Comparison of ENCODE assay signal across 17 cellular contexts in genomic region chr6:33975631-33976424, GRCh38.
DNase-seq lines count a peak whose midpoint lies in the region; ATAC-seq and TF ChIP-seq lines count a peak whose summit lies in the region.
"Had no signal": no experiment of that assay in that cellular context is flagged by ENCODE, and none has a peak within 500 bp of the region (broad histone marks: within the 10 kb centered on the region; RNA-seq: fewer than 3 reads in every experiment).

No MANE protein-coding gene starts in this region.

- intact Hi-C loops in stomach (cut with DNase I; ENCODE audit: low total_unique reads) = no loop called here
- intact Hi-C loops in PC-9 (cut with micrococcal nuclease; ENCODE audit: unreplicated experiment) = no loop called here

- in situ Hi-C loops in GM23248 (cut with MboI) = no loop called here

- no peak overlapping the region for H3K9ac ChIP-seq in GM23248

- peak; percentile 32 for DNase-seq in activated T-cell treated with anti-CD3 and anti-CD28 coated beads, Interleukin-2, amount 50 U/mL, for 24 hours
- no peak for DNase-seq in activated T-cell treated with anti-CD3 and anti-CD28 coated beads, Interleukin-2, amount 50 U/mL, for 1 hour
- peak; percentile 12 for DNase-seq in WERI-Rb-1
- DNase-seq in iPS-NIHi7 (ENCODE audit: extremely low spot score) = peak; percentile 64
- DNase-seq in stomach = peak; percentile 16
- no peak for DNase-seq in GM23248
- no peak for DNase-seq in PC-9
- DNase-seq: activated gamma-delta T cell treated with Interleukin-2 at 50 U/mL for 16 hours; GF-D8; heart right ventricle; lower lobe of right lung; natural killer cell; right cardiac atrium; stimulated activated CD4-positive, alpha-beta T cell treated with anti-CD3 and anti-CD28 coated beads, Interleukin-2, amount 100 ng/mL, for 48 hours; thyroid gland had no signal

- no peak for TF ChIP-seq EP300 in stomach (IDR thresholded peaks at IDR 0.05)

- no TSS peak for BruUV-seq in PC-9 (replicated peaks; lab: Mats Ljungman, UMichigan)

- peaks cover 4% of the 10 kb centered on the region for H3K4me1 Mint-ChIP-seq in activated T-cell treated with anti-CD3 and anti-CD28 coated beads, Interleukin-2, amount 50 U/mL, for 24 hours (ENCODE audit: low read depth)

- H3K9me2 ChIP-seq in GM23248 (ENCODE audit: insufficient read depth) = no peaks in the 10 kb centered on the region
- no peaks in the 10 kb centered on the region for H3K9me2 ChIP-seq in PC-9 (ENCODE audit: insufficient read depth)

- H2AFZ ChIP-seq in GM23248 (no peak overlapping the region), PC-9 (no peak overlapping the region)

- H3K4me2 ChIP-seq in GM23248 (ENCODE audit: unreplicated experiment) (no peak overlapping the region), PC-9 (no peak overlapping the region)

- no peak overlapping the region for H3K27ac Mint-ChIP-seq in activated T-cell treated with anti-CD3 and anti-CD28 coated beads, Interleukin-2, amount 50 U/mL, for 24 hours
- H3K27ac Mint-ChIP-seq: natural killer cell had no signal

- H3K36me3 Mint-ChIP-seq in activated T-cell treated with anti-CD3 and anti-CD28 coated beads, Interleukin-2, amount 50 U/mL, for 24 hours (ENCODE audit: low read depth) = no peaks in the 10 kb centered on the region
- H3K36me3 Mint-ChIP-seq: natural killer cell had no signal

- no peaks in the 10 kb centered on the region for H3K36me3 ChIP-seq in WERI-Rb-1
- H3K36me3 ChIP-seq in stomach = no peaks in the 10 kb centered on the region
- no peaks in the 10 kb centered on the region for H3K36me3 ChIP-seq in GM23248 (ENCODE audit: low read depth)
- no peaks in the 10 kb centered on the region for H3K36me3 ChIP-seq in PC-9 (ENCODE audit: low read depth)
- H3K36me3 ChIP-seq: heart right ventricle, lower lobe of right lung, SJSA1, thyroid gland had no signal

- H3K9me3 ChIP-seq in WERI-Rb-1 (ENCODE audit: severe bottlenecking) = no peaks in the 10 kb centered on the region
- peaks cover 0 to 17% (median 14%) of the 10 kb centered on the region in 4 donors for H3K9me3 ChIP-seq in stomach
- no peaks in the 10 kb centered on the region for H3K9me3 ChIP-seq in GM23248 (ENCODE audit: low read depth)
- H3K9me3 ChIP-seq in PC-9 (ENCODE audit: insufficient read depth, low read depth) = no peaks in the 10 kb centered on the region
- H3K9me3 ChIP-seq: SJSA1, thyroid gland had no signal

- no peaks in the 10 kb centered on the region for H3K9me3 Mint-ChIP-seq in activated T-cell treated with anti-CD3 and anti-CD28 coated beads, Interleukin-2, amount 50 U/mL, for 24 hours
- H3K9me3 Mint-ChIP-seq: natural killer cell had no signal

- H4K20me1 ChIP-seq in GM23248 (ENCODE audit: insufficient read depth) = no peaks in the 10 kb centered on the region
- H4K20me1 ChIP-seq in PC-9 (ENCODE audit: insufficient read depth) = no peaks in the 10 kb centered on the region

- H3K4me3 ChIP-seq in WERI-Rb-1 (ENCODE audit: low read depth, low read length) = no peak overlapping the region
- no peak overlapping the region for H3K4me3 ChIP-seq in stomach
- H3K4me3 ChIP-seq in GM23248 = no peak overlapping the region
- no peak overlapping the region for H3K4me3 ChIP-seq in PC-9
- H3K4me3 ChIP-seq: heart right ventricle, lower lobe of right lung, SJSA1, thyroid gland had no signal

- H3K4me1 ChIP-seq in stomach (peaks cover 0 to 6% (median 5%) of the 10 kb centered on the region in 4 donors), GM23248 (ENCODE audit: insufficient read depth) (no peaks in the 10 kb centered on the region), PC-9 (replicated peaks; ENCODE audit: insufficient read depth) (no peaks in the 10 kb centered on the region)
- H3K4me1 ChIP-seq: heart right ventricle, lower lobe of right lung, SJSA1, thyroid gland had no signal

- H3K27me3 Mint-ChIP-seq in activated T-cell treated with anti-CD3 and anti-CD28 coated beads, Interleukin-2, amount 50 U/mL, for 24 hours = peaks cover 36% of the 10 kb centered on the region

- TF ChIP-seq CTCF in WERI-Rb-1 (IDR thresholded peaks at IDR 0.05; ENCODE audit: low read depth, low read length) (no peak), stomach (IDR thresholded peaks at IDR 0.05) (no peak), PC-9 (conservative IDR thresholded peaks at IDR 0.05) (no peak)

- no peak for ATAC-seq in HG02852 (IDR thresholded peaks at IDR 0.05; ENCODE audit: unreplicated experiment)
- ATAC-seq: lower lobe of right lung, natural killer cell, right cardiac atrium had no signal

- no peak for TF ChIP-seq POLR2A in stomach (IDR thresholded peaks at IDR 0.05)

- H3K27ac ChIP-seq in WERI-Rb-1 = no peak overlapping the region
- no peak overlapping the region for H3K27ac ChIP-seq in stomach
- H3K27ac ChIP-seq in GM23248 = no peak overlapping the region
- H3K27ac ChIP-seq in PC-9 = no peak overlapping the region
- H3K27ac ChIP-seq: heart right ventricle, lower lobe of right lung, SJSA1, thyroid gland had no signal

- WGBS in stomach, 5 donors = 14 to 26% (median 22%) methylated on average over 25 to 44 of the region's 44 CpGs
- WGBS in GM23248 (ENCODE audit: low coverage in 1 of 2, low lambda C conversion rate in 2 of 2, missing lambda C conversion rate in 2 of 2), 2 experiments = 16 to 18% methylated on average over 35 to 44 of the region's 44 CpGs

- POLR2A ChIA-PET in PC-9 (lab: Charles Lee; ENCODE audit: unreplicated experiment) = no interaction called here

- H3K79me2 ChIP-seq in GM23248 (ENCODE audit: insufficient read depth) (no peaks in the 10 kb centered on the region), PC-9 (ENCODE audit: low read depth) (no peaks in the 10 kb centered on the region)

- no peak overlapping the region for H3K4me3 Mint-ChIP-seq in activated T-cell treated with anti-CD3 and anti-CD28 coated beads, Interleukin-2, amount 50 U/mL, for 24 hours
- H3K4me3 Mint-ChIP-seq: natural killer cell had no signal

- H3F3A ChIP-seq in GM23248 (ENCODE audit: insufficient read depth) (no peaks in the 10 kb centered on the region), PC-9 (ENCODE audit: insufficient read depth, low read depth) (no peaks in the 10 kb centered on the region)

- CTCF ChIA-PET in PC-9 (lab: Charles Lee) = no interaction called here

- H3K27me3 ChIP-seq in WERI-Rb-1 (ENCODE audit: insufficient read depth, low read depth, severe bottlenecking) (no peaks in the 10 kb centered on the region), stomach (peaks cover 7 to 59% (median 27%) of the 10 kb centered on the region in 3 donors), GM23248 (replicated peaks; ENCODE audit: insufficient read depth) (peaks cover 58% of the 10 kb centered on the region), PC-9 (ENCODE audit: insufficient read depth, low read depth) (peaks cover 38% of the 10 kb centered on the region)
- H3K27me3 ChIP-seq: SJSA1, thyroid gland had no signal

Comparison
In these comparisons a context has a peak if more than half of its experiments do, and no peak if none do; other contexts are left out.
1. DNase-seq: peak in activated T-cell treated with anti-CD3 and anti-CD28 coated beads, Interleukin-2, amount 50 U/mL, for 24 hours (single experiment), WERI-Rb-1 (single experiment), iPS-NIHi7 (single experiment) and stomach (single experiment); none in activated T-cell treated with anti-CD3 and anti-CD28 coated beads, Interleukin-2, amount 50 U/mL, for 1 hour (single experiment), GM23248 (single experiment) and PC-9 (0 of 2).